35 cellular contexts compared by ENCODE assay signal in genomic region chr7:154666768-154667167, GRCh38.
"Had no signal": no experiment of that assay in that cellular context is flagged by ENCODE, and none has a peak within 500 bp of the region (broad histone marks: within the 10 kb centered on the region; RNA-seq: fewer than 3 reads in every experiment).

No MANE protein-coding gene starts in this region.

- DNase-seq: Karpas-422, Kasumi-1, MG63, MM.1S, MV-4-11, NCI-H1048, NCI-H1092, NCI-H1092 treated with DMSO at 0.1 percent for 48 hours, NCI-H1105, NCI-H1105 treated with DMSO at 0.1 percent for 48 hours, NCI-H1417, NCI-H1417 treated with DMSO at 0.1 percent for 48 hours, NCI-H1436, NCI-H1436 treated with DMSO at 0.1 percent for 48 hours, NCI-H146, NCI-H1694, NCI-H1694 treated with DMSO at 0.1 percent for 48 hours, NCI-H187, NCI-H187 treated with DMSO at 0.1 percent for 48 hours, NCI-H1930, NCI-H2029, NCI-H2029 treated with DMSO at 0.1 percent for 48 hours, NCI-H2081, NCI-H2081 treated with DMSO at 0.1 percent for 48 hours, NCI-H2107, NCI-H2171, NCI-H2171 treated with DMSO at 0.1 percent for 48 hours, NCI-H2227 treated with DMSO at 0.1 percent for 48 hours, NCI-H226, NCI-H345, NCI-H446, NCI-H446 treated with DMSO at 0.1 percent for 48 hours, NCI-H510A, NCI-H510A treated with DMSO at 0.1 percent for 48 hours, NCI-H524 had no signal

- H3K27me3 ChIP-seq: MG63 had no signal

- H3K4me3 ChIP-seq: MG63 had no signal

- H3K9me3 ChIP-seq: MG63 had no signal

- H3K36me3 ChIP-seq: MG63 had no signal
